Comparison of ENCODE assay signal across 8 cellular contexts in the genomic region with DNA sequence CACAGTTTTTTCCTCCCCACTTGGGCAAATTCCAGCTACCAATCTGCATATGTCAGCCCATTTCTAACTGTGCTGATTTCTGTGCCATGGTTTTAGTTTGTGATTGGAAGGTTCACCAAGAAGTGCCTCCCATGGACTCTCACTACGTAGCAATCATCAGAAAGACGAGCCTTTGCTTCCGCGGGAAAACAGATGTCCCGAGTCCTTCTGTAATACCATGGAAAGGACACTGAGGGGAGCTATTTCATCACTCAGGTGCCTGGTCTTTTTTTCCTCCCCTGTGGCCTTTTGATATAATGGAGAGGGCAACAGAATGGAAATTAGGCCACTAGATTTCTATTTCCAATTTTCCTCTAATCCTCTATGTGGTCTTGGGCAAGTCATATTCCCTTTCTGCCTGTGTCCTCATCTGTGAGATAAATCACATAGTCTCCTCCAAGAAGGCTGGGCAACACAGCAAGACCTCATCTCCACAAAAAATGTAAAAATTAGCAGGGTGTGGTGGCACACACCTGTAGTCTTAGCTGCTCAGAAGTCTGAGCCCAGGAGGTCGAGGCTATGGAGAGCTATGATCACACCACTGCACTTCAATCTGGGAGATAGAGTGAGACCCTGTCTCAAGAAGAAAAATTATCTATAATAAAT. TPM values are rescaled to one million over a fixed set of nuclear protein-coding genes. Genes with fewer than 3 reads are reported as not detected.
DNase-seq lines count a peak whose midpoint lies in the region; ATAC-seq and TF ChIP-seq lines count a peak whose summit lies in the region.

No MANE protein-coding gene starts in this region.

- intact Hi-C loops in natural killer cell (cut with micrococcal nuclease), result loop anchor here (1.0 kb wide), 2 partner anchors 88 to 127 kb away; no protein-coding TSS in a partner anchor

- CTCF ChIA-PET in RWPE1 (lab: Yijun Ruan, JAX), result interaction anchor here (0.6 to 4.5 kb wide), 31 partner anchors 10 to 1958 kb away, joined by 3 to 94 read pairs (median 4); a partner anchor contains a TSS

- no peak overlapping the region for H3K9ac ChIP-seq in endodermal cell (ENCODE audit: extremely low read depth, low read length, poor library complexity, severe bottlenecking)

- TF ChIP-seq CTCF in natural killer cell (IDR thresholded peaks at IDR 0.05) (peak; percentile 70), RWPE1 (conservative IDR thresholded peaks at IDR 0.05; ENCODE audit: low read depth) (peak; percentile 74), endodermal cell (conservative IDR thresholded peaks at IDR 0.05) (peak; percentile 92), mesothelial cell of epicardium (IDR thresholded peaks at IDR 0.05; ENCODE audit: unreplicated experiment) (peak; percentile 32)

- no peak for DNase-seq in natural killer cell
- no peak for DNase-seq in natural killer cell treated with Interleukin-12 subunit alpha and Interleukin-12 subunit beta and Interleukin-15 and Interleukin-18, amount 100 ng/mL, for 72 hours (ENCODE audit: low spot score)
- peak; percentile 67 for DNase-seq in NCI-H1092 (lab: John Stamatoyannopoulos, UW)
- DNase-seq in RWPE1 (ENCODE audit: low spot score), result peak; percentile 87
- peak; percentile 74 for DNase-seq in endodermal cell
- no peak for DNase-seq in mesothelial cell of epicardium (ENCODE audit: low spot score in 2 of 2, unreplicated experiment in 2 of 2)
- no peak for DNase-seq in UCSD-AML1 (lab: John Stamatoyannopoulos, UW; ENCODE audit: unreplicated experiment)

- no peak overlapping the region for H3K4me3 ChIP-seq in endodermal cell (ENCODE audit: low read length)

- 6 to 13% methylated on average over 6 of the region's 6 CpGs for WGBS in endodermal cell (ENCODE audit: insufficient coverage in 1 of 2, insufficient read length in 1 of 2), 2 experiments

- H3K4me3 Mint-ChIP-seq in natural killer cell (no peak overlapping the region), endodermal cell (no peak overlapping the region), mesothelial cell of epicardium (no peak overlapping the region)
- no peak overlapping the region for H3K4me3 Mint-ChIP-seq in natural killer cell treated with Interleukin-12 subunit alpha and Interleukin-12 subunit beta and Interleukin-15 and Interleukin-18, amount 100 ng/mL, for 72 hours

- POLR2A ChIA-PET in RWPE1 (lab: Yijun Ruan, JAX; ENCODE audit: low non-redundant PET), result no interaction called here

- H3K27me3 Mint-ChIP-seq in natural killer cell (ENCODE audit: low read depth in 2 of 2), result peaks cover 21 to 27% of the 10 kb centered on the region in 2 donors
- H3K27me3 Mint-ChIP-seq in natural killer cell treated with Interleukin-12 subunit alpha and Interleukin-12 subunit beta and Interleukin-15 and Interleukin-18, amount 100 ng/mL, for 72 hours, result peaks cover 7 to 12% of the 10 kb centered on the region in 2 donors
- H3K27me3 Mint-ChIP-seq in endodermal cell (ENCODE audit: insufficient read depth), result peaks cover 8% of the 10 kb centered on the region
- H3K27me3 Mint-ChIP-seq in mesothelial cell of epicardium (ENCODE audit: low read depth), result peaks cover 21% of the 10 kb centered on the region

- H3K9me3 ChIP-seq in endodermal cell (ENCODE audit: control insufficient read depth, low read length), result no peaks in the 10 kb centered on the region

- peak; percentile 52 to 74 (median 57) for ATAC-seq in natural killer cell
- no peak for ATAC-seq in natural killer cell treated with Interleukin-12 subunit alpha and Interleukin-12 subunit beta and Interleukin-15 and Interleukin-18, amount 100 ng/mL, for 72 hours
- no peak for ATAC-seq in GM18858 (IDR thresholded peaks at IDR 0.05; ENCODE audit: unreplicated experiment)

- H3K9me3 Mint-ChIP-seq in natural killer cell, result no peaks in the 10 kb centered on the region
- no peaks in the 10 kb centered on the region for H3K9me3 Mint-ChIP-seq in natural killer cell treated with Interleukin-12 subunit alpha and Interleukin-12 subunit beta and Interleukin-15 and Interleukin-18, amount 100 ng/mL, for 72 hours
- no peaks in the 10 kb centered on the region for H3K9me3 Mint-ChIP-seq in endodermal cell
- no peaks in the 10 kb centered on the region for H3K9me3 Mint-ChIP-seq in mesothelial cell of epicardium

- H3K36me3 ChIP-seq in endodermal cell (ENCODE audit: control insufficient read depth, insufficient read depth, low read length), result no peaks in the 10 kb centered on the region

- H3K27me3 ChIP-seq in endodermal cell (ENCODE audit: control insufficient read depth, insufficient read depth, low read length, poor library complexity, severe bottlenecking), result no peaks in the 10 kb centered on the region

- H3K27ac Mint-ChIP-seq in natural killer cell, result no peak overlapping the region
- no peak overlapping the region for H3K27ac Mint-ChIP-seq in natural killer cell treated with Interleukin-12 subunit alpha and Interleukin-12 subunit beta and Interleukin-15 and Interleukin-18, amount 100 ng/mL, for 72 hours
- H3K27ac Mint-ChIP-seq in endodermal cell, result no peak overlapping the region
- H3K27ac Mint-ChIP-seq in mesothelial cell of epicardium, result no peak overlapping the region

- H3K4me1 Mint-ChIP-seq in natural killer cell, result no peaks in the 10 kb centered on the region
- no peaks in the 10 kb centered on the region for H3K4me1 Mint-ChIP-seq in natural killer cell treated with Interleukin-12 subunit alpha and Interleukin-12 subunit beta and Interleukin-15 and Interleukin-18, amount 100 ng/mL, for 72 hours (ENCODE audit: low read depth in 2 of 2)
- no peaks in the 10 kb centered on the region for H3K4me1 Mint-ChIP-seq in endodermal cell
- no peaks in the 10 kb centered on the region for H3K4me1 Mint-ChIP-seq in mesothelial cell of epicardium

- H3K36me3 Mint-ChIP-seq in natural killer cell (no peaks in the 10 kb centered on the region), endodermal cell (ENCODE audit: low read depth) (no peaks in the 10 kb centered on the region), mesothelial cell of epicardium (no peaks in the 10 kb centered on the region)
- no peaks in the 10 kb centered on the region for H3K36me3 Mint-ChIP-seq in natural killer cell treated with Interleukin-12 subunit alpha and Interleukin-12 subunit beta and Interleukin-15 and Interleukin-18, amount 100 ng/mL, for 72 hours

- no peaks in the 10 kb centered on the region for H3K4me1 ChIP-seq in endodermal cell (ENCODE audit: control insufficient read depth, insufficient read depth, low read length)

- H3K27ac ChIP-seq in RWPE1 (no peak overlapping the region), endodermal cell (ENCODE audit: low read depth, low read length) (no peak overlapping the region)

RNA-seq across cellular contexts. Expression of a gene that starts 24.8 kb away (rescaled TPM):
- total RNA-seq in natural killer cell (not detected), endodermal cell (10 to 100 TPM; 13.5 to 16.7 TPM), mesothelial cell of epicardium (1.3 to 1.9 TPM (median 1.6 TPM) in 3 replicates)
- not detected for total RNA-seq in natural killer cell treated with Interleukin-12 subunit alpha and Interleukin-12 subunit beta and Interleukin-15 and Interleukin-18, amount 100 ng/mL, for 72 hours
- 20.5 TPM for polyA plus RNA-seq in endodermal cell (2013, experiment 1 of 2)
- 20.2 TPM for polyA plus RNA-seq in endodermal cell (2013, experiment 2 of 2)

RNA-seq across cellular contexts. Expression of a gene that starts 40.4 kb away (rescaled TPM):
- not detected for total RNA-seq in natural killer cell
- total RNA-seq in natural killer cell treated with Interleukin-12 subunit alpha and Interleukin-12 subunit beta and Interleukin-15 and Interleukin-18, amount 100 ng/mL, for 72 hours, result not detected
- under 1 TPM; 0.38 to 0.53 TPM for total RNA-seq in endodermal cell
- polyA plus RNA-seq in endodermal cell (2013, experiment 1 of 2), result 14.6 TPM
- polyA plus RNA-seq in endodermal cell (2013, experiment 2 of 2), result 13.5 TPM
- 0.51 to 1.2 TPM (median 0.79 TPM) in 3 replicates for total RNA-seq in mesothelial cell of epicardium

RNA-seq across cellular contexts. Expression of a gene that starts 58.8 kb away (rescaled TPM):
- total RNA-seq in natural killer cell (under 1 TPM in 2 of 3 donors, not detected in 1; 0.09 to 0.13 TPM), endodermal cell (1 to 10 TPM; 7.4 to 7.6 TPM), mesothelial cell of epicardium (0.66 to 0.74 TPM (median 0.72 TPM) in 3 replicates)
- not detected for total RNA-seq in natural killer cell treated with Interleukin-12 subunit alpha and Interleukin-12 subunit beta and Interleukin-15 and Interleukin-18, amount 100 ng/mL, for 72 hours
- polyA plus RNA-seq in endodermal cell (2013, experiment 1 of 2), result 9.3 TPM
- 9.8 TPM for polyA plus RNA-seq in endodermal cell (2013, experiment 2 of 2)

Comparison
In these comparisons a context has a peak if more than half of its experiments do, and no peak if none do; other contexts are left out.
1. ATAC-seq: peak in natural killer cell (3 of 3); none in natural killer cell treated with Interleukin-12 subunit alpha and Interleukin-12 subunit beta and Interleukin-15 and Interleukin-18, amount 100 ng/mL, for 72 hours (0 of 2) and GM18858 (single experiment).
2. DNase-seq: peak in NCI-H1092 (single experiment), RWPE1 (single experiment) and endodermal cell (single experiment); none in natural killer cell (single experiment), natural killer cell treated with Interleukin-12 subunit alpha and Interleukin-12 subunit beta and Interleukin-15 and Interleukin-18, amount 100 ng/mL, for 72 hours (single experiment), mesothelial cell of epicardium (0 of 2) and UCSD-AML1 (single experiment).
3. CTCF ChIP-seq: peak in every context shown above with its lines; median percentile 92 in endodermal cell; 74 in RWPE1; 70 in natural killer cell; 32 in mesothelial cell of epicardium.